In the genomic region with DNA sequence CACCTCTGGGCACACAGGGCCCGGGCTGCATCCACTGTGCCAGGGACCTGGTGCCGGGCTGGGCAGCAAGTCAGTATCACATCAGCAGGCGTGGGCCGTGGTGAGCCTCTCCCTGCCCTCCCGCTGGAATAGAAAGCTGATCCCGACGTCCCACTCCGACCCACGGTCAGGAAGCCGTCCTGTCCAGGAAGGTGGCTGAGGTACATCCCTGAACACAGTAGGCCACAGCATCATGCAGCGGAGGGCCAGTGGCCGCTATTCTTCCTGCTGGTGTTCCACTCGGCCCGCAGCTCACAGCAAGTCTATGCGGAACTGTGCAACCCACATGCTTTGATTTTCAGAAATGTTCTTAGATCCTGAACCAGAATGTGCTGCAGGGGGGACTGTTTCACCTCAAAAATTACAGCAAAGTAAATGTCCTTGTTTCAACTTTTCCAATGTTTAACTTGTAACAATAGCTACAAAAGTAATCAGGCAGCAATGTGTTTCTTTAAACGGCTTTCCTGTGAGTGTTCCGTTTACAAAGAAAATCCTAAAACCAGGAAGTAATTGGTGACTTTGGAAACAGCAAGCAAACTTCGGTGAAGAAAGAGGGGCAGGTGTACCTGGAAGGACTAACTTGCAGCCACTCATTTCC, we compare ENCODE assay signal across 8 cellular contexts. TPM values are rescaled to one million over a fixed set of nuclear protein-coding genes. Genes with fewer than 3 reads are reported as not detected.
A peak's percentile ranks its signal among the peaks of the same experiment; 100 is the strongest.
DNase-seq lines count a peak whose midpoint lies in the region; ATAC-seq, FAIRE-seq and TF ChIP-seq lines count a peak whose summit lies in the region.

No MANE protein-coding gene starts in this region.

- TF ChIP-seq CTCF in BJ (IDR thresholded peaks at IDR 0.05; ENCODE audit: insufficient read depth, low read depth, low read length) (no peak), endodermal cell (conservative IDR thresholded peaks at IDR 0.05) (no peak), nephron progenitor cell (IDR thresholded peaks at IDR 0.05) (no peak), D721Med (IDR thresholded peaks at IDR 0.05; ENCODE audit: insufficient read depth, missing control alignments) (no peak)

- H3K4me1 Mint-ChIP-seq in endodermal cell (peaks cover 39% of the 10 kb centered on the region), nephron progenitor cell (peaks cover 76% of the 10 kb centered on the region)

- peaks cover 2% of the 10 kb centered on the region for H3K27me3 Mint-ChIP-seq in endodermal cell (ENCODE audit: insufficient read depth)
- peaks cover 11% of the 10 kb centered on the region for H3K27me3 Mint-ChIP-seq in nephron progenitor cell (ENCODE audit: low read depth, poor library complexity)

- DNase-seq in BJ (ENCODE audit: low read depth) (no peak), NT2/D1 (ENCODE audit: low read depth, low spot score) (no peak), endodermal cell (no peak), nephron progenitor cell (no peak), NAMALWA (ENCODE audit: low spot score) (no peak), NCI-H2196 (lab: John Stamatoyannopoulos, UW; ENCODE audit: unreplicated experiment) (no peak), D721Med (ENCODE audit: insufficient read length, low spot score) (no peak)

- H3K4me3 Mint-ChIP-seq in endodermal cell (peak overlapping the region; percentile 50), nephron progenitor cell (peak overlapping the region; percentile 68)

- CTCF ChIA-PET in BJ (lab: Yijun Ruan, JAX): interaction anchor here (0.9 to 7.0 kb wide), 6 partner anchors 10 to 50 kb away, joined by 3 to 55 read pairs (median 4); no protein-coding TSS in a partner anchor

- H3K36me3 ChIP-seq in BJ (ENCODE audit: control insufficient read depth, insufficient read depth, low read length): no peaks in the 10 kb centered on the region
- no peaks in the 10 kb centered on the region for H3K36me3 ChIP-seq in NT2/D1 (ENCODE audit: insufficient read depth, insufficient read length, low read length)
- H3K36me3 ChIP-seq in endodermal cell (ENCODE audit: control insufficient read depth, insufficient read depth, low read length): no peaks in the 10 kb centered on the region

- FAIRE-seq in D721Med (lab: Jason Lieb, UNC): no peak

- H3K4me1 ChIP-seq in NT2/D1 (ENCODE audit: insufficient read depth, insufficient read length): peaks cover 23% of the 10 kb centered on the region
- peaks cover 13% of the 10 kb centered on the region for H3K4me1 ChIP-seq in endodermal cell (ENCODE audit: control insufficient read depth, insufficient read depth, low read length)

- no peak for ATAC-seq in GM21360 (IDR thresholded peaks at IDR 0.05; ENCODE audit: unreplicated experiment)

- POLR2A ChIA-PET in BJ (lab: Charles Lee): no interaction called here

- peak overlapping the region; percentile 90 for H3K27ac Mint-ChIP-seq in endodermal cell
- peak overlapping the region; percentile 94 for H3K27ac Mint-ChIP-seq in nephron progenitor cell

- peaks cover 2% of the 10 kb centered on the region for H3K36me3 Mint-ChIP-seq in endodermal cell (ENCODE audit: low read depth)
- H3K36me3 Mint-ChIP-seq in nephron progenitor cell (ENCODE audit: low read depth): peaks cover 7% of the 10 kb centered on the region

- H3K4me3 ChIP-seq in BJ (ENCODE audit: low read depth, low read length): peak overlapping the region; percentile 26
- H3K4me3 ChIP-seq in NT2/D1 (ENCODE audit: insufficient read length, low read depth): peak overlapping the region; percentile 15
- peak overlapping the region; percentile 68 for H3K4me3 ChIP-seq in endodermal cell (ENCODE audit: low read length)

- H3K9ac ChIP-seq in NT2/D1 (ENCODE audit: insufficient read length, low read depth) (peak overlapping the region; percentile 74), endodermal cell (ENCODE audit: extremely low read depth, low read length, poor library complexity, severe bottlenecking) (peak overlapping the region; percentile 49)

- H3K9me3 Mint-ChIP-seq in endodermal cell (no peaks in the 10 kb centered on the region), nephron progenitor cell (peaks cover 7% of the 10 kb centered on the region)

- H3K27ac ChIP-seq in endodermal cell (ENCODE audit: low read depth, low read length): peak overlapping the region; percentile 67

- 74 to 81% methylated on average over 15 to 18 of the region's 18 CpGs for WGBS in endodermal cell (ENCODE audit: insufficient coverage in 1 of 2, insufficient read length in 1 of 2), 2 experiments

- H3K9me3 ChIP-seq in NT2/D1 (ENCODE audit: insufficient read depth, low read length): no peaks in the 10 kb centered on the region
- H3K9me3 ChIP-seq in endodermal cell (ENCODE audit: control insufficient read depth, low read length): no peaks in the 10 kb centered on the region

- no peaks in the 10 kb centered on the region for H3K27me3 ChIP-seq in BJ (ENCODE audit: control insufficient read depth, insufficient read depth, low read length)
- no peaks in the 10 kb centered on the region for H3K27me3 ChIP-seq in NT2/D1 (ENCODE audit: insufficient read depth, insufficient read length)
- no peaks in the 10 kb centered on the region for H3K27me3 ChIP-seq in endodermal cell (ENCODE audit: control insufficient read depth, insufficient read depth, low read length, poor library complexity, severe bottlenecking)

RNA-seq across cellular contexts. Expression of a gene that starts 0.7 kb away (rescaled TPM):
- 2.8 and 4.5 TPM in 2 replicates for polyA plus RNA-seq in BJ (2011; rRNA removed)
- polyA minus RNA-seq in BJ (2011; rRNA and poly(A)+ RNA removed): 1.6 and 2.7 TPM in 2 replicates
- under 1 TPM; 0.66 to 0.75 TPM for total RNA-seq in endodermal cell
- polyA plus RNA-seq in endodermal cell (2013, experiment 1 of 2): 1.1 TPM
- polyA plus RNA-seq in endodermal cell (2013, experiment 2 of 2): 1.7 TPM

RNA-seq across cellular contexts. Expression of a gene that starts 44.2 kb away (rescaled TPM):
- polyA plus RNA-seq in BJ (2011; rRNA removed): 2.1 and 3.1 TPM in 2 replicates
- polyA minus RNA-seq in BJ (2011; rRNA and poly(A)+ RNA removed): 1.5 and 4.7 TPM in 2 replicates
- under 1 TPM; 0.35 to 0.51 TPM for total RNA-seq in endodermal cell
- polyA plus RNA-seq in endodermal cell (2013, experiment 1 of 2): 1.1 TPM
- 0.91 TPM for polyA plus RNA-seq in endodermal cell (2013, experiment 2 of 2)

Comparison
In these comparisons a context has a peak if more than half of its experiments do, and no peak if none do; other contexts are left out.
1. H3K4me3 ChIP-seq: peak in every context shown above with its lines; median percentile 68 in endodermal cell; 26 in BJ; 15 in NT2/D1.